ENCODE assay signal across 8 cellular contexts in the genomic region with DNA sequence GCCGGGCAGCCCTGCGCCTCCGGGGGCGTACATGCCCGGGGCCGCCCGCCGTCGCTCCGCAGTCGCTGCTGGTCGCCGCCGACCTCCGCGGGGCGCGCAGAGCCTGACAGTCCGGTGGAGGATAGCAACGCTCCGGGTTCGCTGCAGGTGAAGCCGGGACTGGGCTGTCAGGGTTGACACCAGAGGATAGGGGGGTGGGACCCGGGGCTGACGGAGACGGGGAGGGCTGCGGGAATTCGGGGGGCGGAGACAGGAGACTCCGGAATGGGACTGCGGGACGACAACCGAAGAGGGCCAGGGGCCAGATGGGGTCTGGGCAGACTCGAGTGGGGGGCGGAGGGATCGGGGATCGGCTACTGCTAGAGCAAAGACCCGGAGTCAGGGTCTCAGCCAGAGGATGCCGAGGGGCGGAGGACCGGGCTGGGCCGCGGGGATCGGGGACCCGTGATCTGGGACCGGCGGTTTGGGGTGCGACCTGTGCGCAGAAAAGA. TPM values are rescaled to one million over a fixed set of nuclear protein-coding genes. Genes with fewer than 3 reads are reported as not detected.
A peak's percentile ranks its signal among the peaks of the same experiment; 100 is the strongest.
DNase-seq lines count a peak whose midpoint lies in the region; ATAC-seq and TF ChIP-seq lines count a peak whose summit lies in the region.

No MANE protein-coding gene starts in this region.

- H3K36me3 ChIP-seq in liver (ENCODE audit: control insufficient read depth in 4 of 4, insufficient read depth in 3 of 4, low read depth in 1 of 4, low read length in 3 of 4), result peaks cover 7 to 15% (median 14%) of the 10 kb centered on the region in 4 donors

- peaks cover 11 to 52% (median 44%) of the 10 kb centered on the region in 4 donors for H3K4me1 ChIP-seq in liver (ENCODE audit: control insufficient read depth in 4 of 4, insufficient read depth in 4 of 4, low read length in 3 of 4)

- H3K9me3 ChIP-seq in T-helper 17 cell (ENCODE audit: control insufficient read depth, low read length, poor library complexity, severe bottlenecking) (no peaks in the 10 kb centered on the region), liver (ENCODE audit: control insufficient read depth in 4 of 4, low read length in 3 of 4) (no peaks in the 10 kb centered on the region)

- H3K27me3 Mint-ChIP-seq in T-helper 17 cell, result no peaks in the 10 kb centered on the region

- H3K27ac ChIP-seq in liver (ENCODE audit: low read depth in 1 of 2, low read length in 2 of 2), result peak overlapping the region; percentile 81 to 95

- no peak for TF ChIP-seq RAD21 in liver (IDR thresholded peaks at IDR 0.05)

- ATAC-seq in HG03103 (IDR thresholded peaks at IDR 0.05; ENCODE audit: low read depth, unreplicated experiment) (peak; percentile 1), T-helper 17 cell (peak; percentile 15)

- H3K4me3 ChIP-seq in choroid plexus epithelial cell (ENCODE audit: low read depth, low read length), result peak overlapping the region; percentile 75
- peak overlapping the region; percentile 66 to 87 (median 83) for H3K4me3 ChIP-seq in liver (ENCODE audit: low read depth in 1 of 3, low read length in 3 of 3)

- no peak for TF ChIP-seq CTCF in choroid plexus epithelial cell (conservative IDR thresholded peaks at IDR 0.05; ENCODE audit: low read depth, low read length)
- no peak for TF ChIP-seq CTCF in liver (IDR thresholded peaks at IDR 0.05; ENCODE audit: low read depth, low read length, missing input control)

- H3K9ac ChIP-seq in liver (ENCODE audit: low read depth in 1 of 2, low read length in 2 of 2), result peak overlapping the region; percentile 43 to 82

- H3K27ac Mint-ChIP-seq in T-helper 17 cell, result peak overlapping the region; percentile 93

- peak; percentile 47 for DNase-seq in stimulated activated CD4-positive, alpha-beta T cell treated with anti-CD3 and anti-CD28 coated beads, Interleukin-15, amount 100 ng/mL, for 24 hours
- no peak for DNase-seq in stimulated activated CD4-positive, alpha-beta T cell treated with anti-CD3 and anti-CD28 coated beads, Interleukin-12 subunit alpha, Interleukin-12 subunit beta, amount 100 ng/mL, for 4 hours
- DNase-seq in T-helper 17 cell (peak; percentile 23 to 46 (median 40)), choroid plexus epithelial cell (ENCODE audit: low read depth) (no peak), NCI-H1417 treated with DMSO at 0.1 percent for 48 hours (lab: John Stamatoyannopoulos, UW) (no peak)
- peak; percentile 37 for DNase-seq in stimulated activated naive CD4-positive, alpha-beta T cell treated with Interleukin-2 at 50 U/mL for 16 hours (lab: John Stamatoyannopoulos, UW)

- H3K36me3 Mint-ChIP-seq in T-helper 17 cell (ENCODE audit: low read depth), result peaks cover 5% of the 10 kb centered on the region

- WGBS in liver, result under 1% methylated on average over 49 of the region's 49 CpGs

- no peaks in the 10 kb centered on the region for H3K27me3 ChIP-seq in liver (ENCODE audit: control insufficient read depth in 4 of 4, insufficient read depth in 4 of 4, low read length in 3 of 4)

- H3K4me3 Mint-ChIP-seq in T-helper 17 cell, result peak overlapping the region; percentile 97

- H3K4me1 Mint-ChIP-seq in T-helper 17 cell, result peaks cover 43% of the 10 kb centered on the region

TF ChIP-seq in liver, 16 proteins besides CTCF, POLR2A, EP300 and RAD21:
- TF ChIP-seq SP1 (IDR thresholded peaks at IDR 0.05), result no peak
- TF ChIP-seq EGR1 (IDR thresholded peaks at IDR 0.05; ENCODE audit: low read depth in 2 of 2), result no peak
- TF ChIP-seq, protein P1, sequence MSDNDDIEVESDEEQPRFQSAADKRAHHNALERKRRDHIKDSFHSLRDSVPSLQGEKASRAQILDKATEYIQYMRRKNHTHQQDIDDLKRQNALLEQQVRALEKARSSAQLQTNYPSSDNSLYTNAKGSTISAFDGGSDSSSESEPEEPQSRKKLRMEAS (IDR thresholded peaks at IDR 0.05), result no peak
- TF ChIP-seq NR2F2 (IDR thresholded peaks at IDR 0.05), result no peak

RNA-seq across cellular contexts. Expression of a gene that starts 0.4 kb away (rescaled TPM):
- total RNA-seq in T-helper 17 cell (10 to 100 TPM; 36.4 to 44.8 TPM), liver (10 to 100 TPM; 17.7 to 19.1 TPM)
- 10 to 100 TPM; 11.2 to 27.5 TPM for polyA plus RNA-seq in liver

RNA-seq across cellular contexts. Expression of a gene that starts 0.6 kb away (rescaled TPM):
- 10 to 100 TPM; 60.0 to 61.5 TPM for total RNA-seq in T-helper 17 cell
- 10 to 100 TPM; 50.6 to 80.4 TPM for total RNA-seq in liver
- 10 to 100 TPM; 43.0 to 43.3 TPM for polyA plus RNA-seq in liver

RNA-seq across cellular contexts. Expression of a gene that starts 40.0 kb away (rescaled TPM):
- 100 to 1,000 TPM; 189 to 224 TPM for total RNA-seq in T-helper 17 cell
- 10 to 100 TPM; 55.9 to 75.2 TPM for total RNA-seq in liver
- 10 to 100 TPM; 28.1 to 39.1 TPM for polyA plus RNA-seq in liver

RNA-seq across cellular contexts. Expression of a gene that starts 56.8 kb away (rescaled TPM):
- total RNA-seq in T-helper 17 cell (10 to 100 TPM; 59.2 to 72.6 TPM), liver (100 to 1,000 TPM in 1 of 2 donors, 10 to 100 TPM in 1; 72.0 to 120 TPM)
- 10 to 100 TPM; 42.9 to 47.4 TPM for polyA plus RNA-seq in liver

RNA-seq across cellular contexts. Expression of a gene that starts 59.7 kb away (rescaled TPM):
- total RNA-seq in T-helper 17 cell (1 to 10 TPM; 6.6 to 9.9 TPM), liver (1 to 10 TPM in 1 of 2 donors, under 1 TPM in 1; 0.33 to 3.1 TPM)
- polyA plus RNA-seq in liver, result under 1 TPM; 0.19 to 0.22 TPM

Comparison
In these comparisons a context has a peak if more than half of its experiments do, and no peak if none do; other contexts are left out.
1. DNase-seq: peak in stimulated activated CD4-positive, alpha-beta T cell treated with anti-CD3 and anti-CD28 coated beads, Interleukin-15, amount 100 ng/mL, for 24 hours (single experiment), T-helper 17 cell (3 of 3) and stimulated activated naive CD4-positive, alpha-beta T cell treated with Interleukin-2 at 50 U/mL for 16 hours (single experiment); none in stimulated activated CD4-positive, alpha-beta T cell treated with anti-CD3 and anti-CD28 coated beads, Interleukin-12 subunit alpha, Interleukin-12 subunit beta, amount 100 ng/mL, for 4 hours (single experiment), choroid plexus epithelial cell (single experiment) and NCI-H1417 treated with DMSO at 0.1 percent for 48 hours (single experiment).